21 cellular contexts compared by ENCODE assay signal in genomic region chr14:101588286-101588975, GRCh38. TPM values are rescaled to one million over a fixed set of nuclear protein-coding genes. Genes with fewer than 3 reads are reported as not detected.
A peak's percentile ranks its signal among the peaks of the same experiment; 100 is the strongest.
DNase-seq lines count a peak whose midpoint lies in the region; FAIRE-seq and TF ChIP-seq lines count a peak whose summit lies in the region.
"Had no signal": no experiment of that assay in that cellular context is flagged by ENCODE, and none has a peak within 500 bp of the region (broad histone marks: within the 10 kb centered on the region; RNA-seq: fewer than 3 reads in every experiment).

No MANE protein-coding gene starts in this region.

- no peak for FAIRE-seq in GM12892 (lab: Jason Lieb, UNC)

- H3K4me3 Mint-ChIP-seq in osteocyte (ENCODE audit: unreplicated experiment) = no peak overlapping the region
- H3K4me3 Mint-ChIP-seq in activated naive CD4-positive, alpha-beta T cell treated with anti-CD3 and anti-CD28 coated beads for 36 hours = no peak overlapping the region

- no peak overlapping the region for H3K27ac Mint-ChIP-seq in osteocyte (ENCODE audit: unreplicated experiment)
- no peak overlapping the region for H3K27ac Mint-ChIP-seq in activated naive CD4-positive, alpha-beta T cell treated with anti-CD3 and anti-CD28 coated beads for 36 hours

- intact Hi-C loops in activated naive CD4-positive, alpha-beta T cell treated with anti-CD3 and anti-CD28 coated beads for 36 hours (cut with micrococcal nuclease) = no loop called here

- DNase-seq in D341Med (ENCODE audit: low spot score) (peak; percentile 40), astrocyte of the hippocampus (ENCODE audit: low read depth, low spot score) (peak; percentile 16), islet precursor cell (peak; percentile 49), osteocyte (ENCODE audit: extremely low spot score, unreplicated experiment) (peak; percentile 54), caudate nucleus (lab: John Stamatoyannopoulos, UW) (no peak), GM19240 (ENCODE audit: insufficient read length, low spot score) (no peak), GM12892 (ENCODE audit: insufficient read length) (no peak)
- no peak for DNase-seq in activated naive CD4-positive, alpha-beta T cell treated with anti-CD3 and anti-CD28 coated beads for 36 hours
- DNase-seq: DMS 273 treated with DMSO at 0.1 percent for 48 hours, GDM1, GOT3, KBM-7, NCI-H1105 treated with DMSO at 0.1 percent for 48 hours, NCI-H1694, NCI-H2081 treated with DMSO at 0.1 percent for 48 hours, NCI-H524 treated with DMSO at 0.1 percent for 48 hours, SHP77 had no signal

- no peaks in the 10 kb centered on the region for H3K4me1 Mint-ChIP-seq in osteocyte (ENCODE audit: unreplicated experiment)
- no peaks in the 10 kb centered on the region for H3K4me1 Mint-ChIP-seq in activated naive CD4-positive, alpha-beta T cell treated with anti-CD3 and anti-CD28 coated beads for 36 hours (ENCODE audit: low read depth)

- TF ChIP-seq CTCF in osteocyte (IDR thresholded peaks at IDR 0.05) = no peak

- H3K36me3 Mint-ChIP-seq in osteocyte (ENCODE audit: unreplicated experiment) = no peaks in the 10 kb centered on the region
- no peaks in the 10 kb centered on the region for H3K36me3 Mint-ChIP-seq in activated naive CD4-positive, alpha-beta T cell treated with anti-CD3 and anti-CD28 coated beads for 36 hours (ENCODE audit: low read depth)

- peaks cover 4% of the 10 kb centered on the region for H3K27me3 Mint-ChIP-seq in osteocyte (ENCODE audit: unreplicated experiment)
- H3K27me3 Mint-ChIP-seq in activated naive CD4-positive, alpha-beta T cell treated with anti-CD3 and anti-CD28 coated beads for 36 hours (ENCODE audit: low read depth) = no peaks in the 10 kb centered on the region

- TF ChIP-seq POLR2A in GM12892 (IDR thresholded peaks at IDR 0.05; ENCODE audit: low read depth, low read length) = no peak

- no peaks in the 10 kb centered on the region for H3K9me3 Mint-ChIP-seq in osteocyte (ENCODE audit: unreplicated experiment)
- H3K9me3 Mint-ChIP-seq in activated naive CD4-positive, alpha-beta T cell treated with anti-CD3 and anti-CD28 coated beads for 36 hours = no peaks in the 10 kb centered on the region

- CTCF ChIA-PET in activated naive CD4-positive, alpha-beta T cell treated with anti-CD3 and anti-CD28 coated beads for 36 hours (lab: Charles Lee) = no interaction called here

- H3K27ac ChIP-seq in caudate nucleus (ENCODE audit: low read depth, low read length) = no peak overlapping the region
- H3K27ac ChIP-seq: C4-2B, SK-N-MC had no signal

RNA-seq across cellular contexts. Expression of gene DIO3, which starts 27.1 kb away (rescaled TPM):
- total RNA-seq in osteocyte = 0.34 and 0.43 TPM in 2 replicates
- not detected for total RNA-seq in activated naive CD4-positive, alpha-beta T cell treated with anti-CD3 and anti-CD28 coated beads for 36 hours
- not detected for polyA plus RNA-seq in GM12892 (2012; ENCODE audit: missing spikeins)
- total RNA-seq: Daoy, RPMI7951 had no signal

Comparison
In these comparisons a context has a peak if more than half of its experiments do, and no peak if none do; other contexts are left out.
1. DNase-seq: peak in D341Med (single experiment), astrocyte of the hippocampus (single experiment), islet precursor cell (single experiment) and osteocyte (single experiment); none in caudate nucleus (0 of 61), GM19240 (single experiment), activated naive CD4-positive, alpha-beta T cell treated with anti-CD3 and anti-CD28 coated beads for 36 hours (single experiment) and GM12892 (single experiment).